ENCODE assay signal across 19 cellular contexts in genomic region chr4:147724468-147725201, GRCh38. TPM values are rescaled to one million over a fixed set of nuclear protein-coding genes. Genes with fewer than 3 reads are reported as not detected.
DNase-seq lines count a peak whose midpoint lies in the region; TF ChIP-seq lines count a peak whose summit lies in the region.
"Had no signal": no experiment of that assay in that cellular context is flagged by ENCODE, and none has a peak within 500 bp of the region (broad histone marks: within the 10 kb centered on the region; RNA-seq: fewer than 3 reads in every experiment).

No MANE protein-coding gene starts in this region.

- H4K91ac ChIP-seq in neuronal stem cell (ENCODE audit: low read depth, low read length, poor library complexity), result no peak overlapping the region

- H3K4me3 ChIP-seq in endocrine pancreas (ENCODE audit: control insufficient read depth, insufficient read depth, low read length), result peak overlapping the region; percentile 32
- H3K4me3 ChIP-seq in neuronal stem cell (ENCODE audit: low read length in 2 of 2), result no peak overlapping the region
- H3K4me3 ChIP-seq: A549; BLaER1 treated with 17β-estradiol and CSF1 and Interleukin-3, amounts not matched to agents 10 nM and 100 nM; GM23248 had no signal

- no peak overlapping the region for H3K27ac ChIP-seq in neuronal stem cell (replicated peaks; ENCODE audit: low read length)
- H3K27ac ChIP-seq: A549; BLaER1 treated with 17β-estradiol and CSF1 and Interleukin-3, amounts not matched to agents 10 nM and 100 nM; GM23248 had no signal

- H3K14ac ChIP-seq in neuronal stem cell (ENCODE audit: low read length), result no peak overlapping the region

- no peak overlapping the region for H2BK120ac ChIP-seq in neuronal stem cell (ENCODE audit: low read depth, low read length)

- H4K8ac ChIP-seq in neuronal stem cell (ENCODE audit: low read depth, low read length), result no peak overlapping the region

- DNase-seq in CD1c-positive myeloid dendritic cell (ENCODE audit: extremely low spot score) (peak; percentile 69), MV-4-11 (lab: John Stamatoyannopoulos, UW) (peak; percentile 24), neuronal stem cell (ENCODE audit: low spot score) (no peak), NCI-H2171 (lab: John Stamatoyannopoulos, UW) (no peak), HEK293T (ENCODE audit: extremely low spot score) (no peak), NCI-H1930 (lab: John Stamatoyannopoulos, UW) (no peak)
- DNase-seq in stimulated activated CD4-positive, alpha-beta T cell treated with anti-CD3 and anti-CD28 coated beads, Interleukin-1b, Interleukin-23, amount 100 ng/mL, for 48 hours, result no peak
- DNase-seq: GM23248, Kasumi-1, MM.1S, NCI-H1105 treated with DMSO at 0.1 percent for 48 hours, NCI-H187, NCI-H2171 treated with DMSO at 0.1 percent for 48 hours, NCI-H748 treated with DMSO at 0.1 percent for 48 hours, RPMI8226, SIG-M5 had no signal

- H3K9me3 ChIP-seq in endocrine pancreas (ENCODE audit: control insufficient read depth, low read length), result no peaks in the 10 kb centered on the region
- H3K9me3 ChIP-seq in neuronal stem cell (replicated peaks in 1 of 2; ENCODE audit: control insufficient read depth in 2 of 2, insufficient read depth in 1 of 2, low read depth in 1 of 2, low read length in 2 of 2), result no peaks in the 10 kb centered on the region
- H3K9me3 ChIP-seq: A549; BLaER1 treated with 17β-estradiol and CSF1 and Interleukin-3, amounts not matched to agents 10 nM and 100 nM had no signal

- H2BK15ac ChIP-seq in neuronal stem cell (ENCODE audit: low read length), result no peak overlapping the region

- H2BK5ac ChIP-seq in neuronal stem cell (ENCODE audit: low read length), result no peak overlapping the region

- H3K23ac ChIP-seq in neuronal stem cell (ENCODE audit: low read depth, low read length, poor library complexity), result no peak overlapping the region

- H3K4me1 ChIP-seq in endocrine pancreas (ENCODE audit: control insufficient read depth, insufficient read depth, low read length), result no peaks in the 10 kb centered on the region
- H3K4me1 ChIP-seq in neuronal stem cell (ENCODE audit: control insufficient read depth in 2 of 2, insufficient read depth in 1 of 2, low read depth in 1 of 2, low read length in 2 of 2), result peaks cover 0 to 4% of the 10 kb centered on the region in 2 donors
- H3K4me1 ChIP-seq: A549 had no signal

- H3K9ac ChIP-seq in endocrine pancreas (ENCODE audit: control insufficient read depth, insufficient read depth, low read length) (no peak overlapping the region), neuronal stem cell (ENCODE audit: low read depth, low read length, poor library complexity) (no peak overlapping the region)
- H3K9ac ChIP-seq: BLaER1 treated with 17β-estradiol and CSF1 and Interleukin-3, amounts not matched to agents 10 nM and 100 nM; GM23248 had no signal

- POLR2A ChIA-PET in HEK293T (lab: Yijun Ruan, JAX), result interaction anchor here (0.9 to 1.4 kb wide), 3 partner anchors 9 to 41 kb away, joined by 3 to 5 read pairs (median 4); partner anchors contain the start of gene PRMT9

- H3K4ac ChIP-seq in neuronal stem cell (ENCODE audit: low read length), result no peak overlapping the region

- WGBS in neuronal stem cell (ENCODE audit: extremely low coverage in 2 of 2, insufficient read length in 2 of 2, insufficient replicate concordance in 1 of 2), 2 donors, result no CpG with 5 or more reads among the region's 13 CpGs

- peak overlapping the region; percentile 35 for H3K18ac ChIP-seq in neuronal stem cell (ENCODE audit: low read length)

- no peak overlapping the region for H2BK12ac ChIP-seq in neuronal stem cell (ENCODE audit: low read length)

- no peaks in the 10 kb centered on the region for H3K36me3 ChIP-seq in endocrine pancreas (ENCODE audit: control insufficient read depth, insufficient read depth, low read length)
- H3K36me3 ChIP-seq in neuronal stem cell (replicated peaks in 1 of 2; ENCODE audit: control insufficient read depth in 2 of 2, insufficient read depth in 2 of 2, low read length in 2 of 2), result no peaks in the 10 kb centered on the region
- H3K36me3 ChIP-seq: BLaER1 treated with 17β-estradiol and CSF1 and Interleukin-3, amounts not matched to agents 10 nM and 100 nM had no signal

- no peak overlapping the region for H2AK5ac ChIP-seq in neuronal stem cell (ENCODE audit: low read depth, low read length)

- CTCF ChIA-PET in HEK293T (lab: Yijun Ruan, JAX), result interaction anchor here (0.7 kb wide), 1 partner anchor 142 kb away, joined by 3 read pairs; no protein-coding TSS in a partner anchor

- H3K27me3 ChIP-seq in endocrine pancreas (ENCODE audit: control insufficient read depth, insufficient read depth, low read length) (no peaks in the 10 kb centered on the region), neuronal stem cell (ENCODE audit: control insufficient read depth in 3 of 3, insufficient read depth in 3 of 3, low read depth in 1 of 3, low read length in 3 of 3) (peaks cover 0 to 53% (median 7%) of the 10 kb centered on the region in 3 experiments)
- H3K27me3 ChIP-seq: BLaER1 treated with 17β-estradiol and CSF1 and Interleukin-3, amounts not matched to agents 10 nM and 100 nM had no signal

- H3K79me1 ChIP-seq in neuronal stem cell (ENCODE audit: low read depth, low read length), result no peaks in the 10 kb centered on the region

- H2AFZ ChIP-seq in neuronal stem cell (ENCODE audit: low read length), result no peak overlapping the region
- H2AFZ ChIP-seq: GM23248 had no signal

- no peak overlapping the region for H3K4me2 ChIP-seq in neuronal stem cell (ENCODE audit: insufficient read depth, low read length, poor library complexity, severe bottlenecking)
- H3K4me2 ChIP-seq: A549 had no signal

TF ChIP-seq in HEK293T, 16 proteins besides CTCF, POLR2A, EP300 and RAD21:
- no peak for TF ChIP-seq HDGF (IDR thresholded peaks at IDR 0.05; ENCODE audit: borderline replicate concordance)
- no peak for TF ChIP-seq L3MBTL2 (conservative IDR thresholded peaks at IDR 0.05)
- TF ChIP-seq NFRKB (IDR thresholded peaks at IDR 0.05), result no peak
- TF ChIP-seq ARNT (IDR thresholded peaks at IDR 0.05), result no peak
- no peak for TF ChIP-seq ZNF384 (IDR thresholded peaks at IDR 0.05)
- no peak for TF ChIP-seq TARDBP (IDR thresholded peaks at IDR 0.05)
- TF ChIP-seq BHLHE40 (IDR thresholded peaks at IDR 0.05; ENCODE audit: borderline replicate concordance), result no peak
- no peak for TF ChIP-seq FOXK2 (IDR thresholded peaks at IDR 0.05)
- no peak for TF ChIP-seq CTBP1 (IDR thresholded peaks at IDR 0.05; ENCODE audit: borderline replicate concordance)
- TF ChIP-seq, protein P1, sequence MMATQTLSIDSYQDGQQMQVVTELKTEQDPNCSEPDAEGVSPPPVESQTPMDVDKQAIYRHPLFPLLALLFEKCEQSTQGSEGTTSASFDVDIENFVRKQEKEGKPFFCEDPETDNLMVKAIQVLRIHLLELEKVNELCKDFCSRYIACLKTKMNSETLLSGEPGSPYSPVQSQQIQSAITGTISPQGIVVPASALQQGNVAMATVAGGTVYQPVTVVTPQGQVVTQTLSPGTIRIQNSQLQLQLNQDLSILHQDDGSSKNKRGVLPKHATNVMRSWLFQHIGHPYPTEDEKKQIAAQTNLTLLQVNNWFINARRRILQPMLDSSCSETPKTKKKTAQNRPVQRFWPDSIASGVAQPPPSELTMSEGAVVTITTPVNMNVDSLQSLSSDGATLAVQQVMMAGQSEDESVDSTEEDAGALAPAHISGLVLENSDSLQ (IDR thresholded peaks at IDR 0.05), result no peak
- no peak for TF ChIP-seq SP1 (IDR thresholded peaks at IDR 0.05)
- no peak for TF ChIP-seq FOXA1 (IDR thresholded peaks at IDR 0.05)
- no peak for TF ChIP-seq FOXM1 (IDR thresholded peaks at IDR 0.05; ENCODE audit: borderline replicate concordance)
- TF ChIP-seq ELF4 (IDR thresholded peaks at IDR 0.05), result no peak
- no peak for TF ChIP-seq LEF1 (IDR thresholded peaks at IDR 0.05; ENCODE audit: borderline replicate concordance)
- TF ChIP-seq SUZ12 (IDR thresholded peaks at IDR 0.05), result no peak

RNA-seq across cellular contexts. Expression of gene ARHGAP10, which starts 7.3 kb away (rescaled TPM):
- polyA plus RNA-seq in neuronal stem cell (2013, experiment 1 of 2), result 1.2 TPM
- 1.2 TPM for polyA plus RNA-seq in neuronal stem cell (2013, experiment 2 of 2)

RNA-seq across cellular contexts. Expression of gene PRMT9, which starts 40.7 kb away (rescaled TPM):
- 4.7 TPM for polyA plus RNA-seq in neuronal stem cell (2013, experiment 1 of 2)
- 5.0 TPM for polyA plus RNA-seq in neuronal stem cell (2013, experiment 2 of 2)

Comparison
In these comparisons a context has a peak if more than half of its experiments do, and no peak if none do; other contexts are left out.
1. DNase-seq: peak in CD1c-positive myeloid dendritic cell (single experiment) and MV-4-11 (single experiment); none in neuronal stem cell (single experiment), NCI-H2171 (single experiment), stimulated activated CD4-positive, alpha-beta T cell treated with anti-CD3 and anti-CD28 coated beads, Interleukin-1b, Interleukin-23, amount 100 ng/mL, for 48 hours (single experiment), HEK293T (single experiment) and NCI-H1930 (0 of 2).